Comparison of ENCODE assay signal across 16 cellular contexts in the genomic region with DNA sequence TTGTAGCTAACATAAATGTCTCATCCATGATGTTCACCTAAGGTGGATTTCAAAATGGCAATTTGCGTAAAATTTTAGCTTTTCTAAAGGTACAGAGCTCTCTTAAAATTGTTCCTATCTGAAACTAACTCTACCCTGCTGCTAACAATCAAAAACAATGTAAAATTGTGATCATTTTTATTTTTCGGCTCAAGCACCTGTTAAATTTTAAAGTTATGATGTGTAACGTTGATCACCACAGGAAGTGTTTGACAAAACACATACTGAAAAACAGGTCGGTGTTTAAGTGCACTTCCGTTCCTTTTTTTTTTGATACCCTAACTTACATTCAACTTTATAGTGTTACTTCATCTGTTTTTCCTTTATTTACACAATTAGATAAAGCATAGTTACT. TPM values are rescaled to one million over a fixed set of nuclear protein-coding genes. Genes with fewer than 3 reads are reported as not detected.
A peak's percentile ranks its signal among the peaks of the same experiment; 100 is the strongest.
DNase-seq lines count a peak whose midpoint lies in the region; ATAC-seq, FAIRE-seq and TF ChIP-seq lines count a peak whose summit lies in the region.
"Had no signal": no experiment of that assay in that cellular context is flagged by ENCODE, and none has a peak within 500 bp of the region (broad histone marks: within the 10 kb centered on the region; RNA-seq: fewer than 3 reads in every experiment).

No MANE protein-coding gene starts in this region.

- H3K36me3 ChIP-seq in BLaER1, result no peaks in the 10 kb centered on the region
- H3K36me3 ChIP-seq in OCI-LY7 (ENCODE audit: insufficient read depth, low read length), result peaks cover 4% of the 10 kb centered on the region; the same call in 1 of the 2 replicates
- H3K36me3 ChIP-seq: esophagus squamous epithelium, heart left ventricle, pancreas had no signal

- no peaks in the 10 kb centered on the region for H3K9me2 ChIP-seq in OCI-LY7 (ENCODE audit: insufficient read depth, low read length)

- no peaks in the 10 kb centered on the region for H3K27me3 Mint-ChIP-seq in central memory CD8-positive, alpha-beta T cell

- TF ChIP-seq POLR2A in GM12892 (IDR thresholded peaks at IDR 0.05; ENCODE audit: low read depth, low read length), result no peak

- peak; percentile 48 for FAIRE-seq in GM12892 (lab: Jason Lieb, UNC)
- FAIRE-seq: pancreas had no signal

- H3K9me3 ChIP-seq in BLaER1 (peaks cover 11% of the 10 kb centered on the region), OCI-LY7 (ENCODE audit: low read length) (no peaks in the 10 kb centered on the region; the same call in 1 of the 2 replicates)
- H3K9me3 ChIP-seq: esophagus squamous epithelium, heart left ventricle, pancreas had no signal

- CTCF ChIA-PET in OCI-LY7 (lab: Charles Lee; ENCODE audit: unreplicated experiment), result no interaction called here

- H3K79me2 ChIP-seq in OCI-LY7 (ENCODE audit: insufficient read depth, low read depth, low read length), result no peaks in the 10 kb centered on the region

- peaks cover 79% of the 10 kb centered on the region for H3K4me1 Mint-ChIP-seq in central memory CD8-positive, alpha-beta T cell

- no TSS peak for BruUV-seq in OCI-LY7 (replicated peaks; lab: Mats Ljungman, UMichigan)

- H3K27me3 ChIP-seq in BLaER1, result no peaks in the 10 kb centered on the region
- H3K27me3 ChIP-seq: esophagus squamous epithelium, heart left ventricle, pancreas had no signal

- TF ChIP-seq CTCF in OCI-LY7 (conservative IDR thresholded peaks at IDR 0.05; ENCODE audit: low read length), result no peak

- no peaks in the 10 kb centered on the region for H3K9me3 Mint-ChIP-seq in central memory CD8-positive, alpha-beta T cell

- H3K4me3 Mint-ChIP-seq in central memory CD8-positive, alpha-beta T cell, result peak overlapping the region; percentile 47

- H4K20me1 ChIP-seq in BLaER1 (no peaks in the 10 kb centered on the region), OCI-LY7 (ENCODE audit: insufficient read depth, low read length) (no peaks in the 10 kb centered on the region)

- POLR2A ChIA-PET in OCI-LY7 (lab: Charles Lee), result interaction anchor here (0.5 to 1.7 kb wide), 5 partner anchors 9 to 73 kb away, joined by 3 to 19 read pairs (median 3); no protein-coding TSS in a partner anchor

- peak overlapping the region; percentile 95 for H3K27ac Mint-ChIP-seq in central memory CD8-positive, alpha-beta T cell (ENCODE audit: low read depth)

- H3K4me1 ChIP-seq in BLaER1 (peaks cover 50% of the 10 kb centered on the region), OCI-LY7 (ENCODE audit: insufficient read depth, low read length, poor library complexity, severe bottlenecking) (peaks cover 62% of the 10 kb centered on the region)

- H3K4me3 ChIP-seq in BLaER1 (no peak overlapping the region), OCI-LY7 (ENCODE audit: low read depth, low read length, poor library complexity, severe bottlenecking) (no peak overlapping the region)
- H3K4me3 ChIP-seq: esophagus squamous epithelium, heart left ventricle, pancreas had no signal

- no peak for DNase-seq in GM12892 (ENCODE audit: insufficient read length)
- DNase-seq in OCI-LY7 (ENCODE audit: low spot score), result peak; percentile 41
- DNase-seq in central memory CD8-positive, alpha-beta T cell (ENCODE audit: low spot score in 2 of 2), result no peak
- no peak for DNase-seq in NOMO-1 treated with dmso at 0.1 percent for 144 hours (lab: John Stamatoyannopoulos, UW; ENCODE audit: unreplicated experiment)
- DNase-seq in DMS114 treated with DMSO at 0.1 percent for 48 hours (lab: John Stamatoyannopoulos, UW; ENCODE audit: unreplicated experiment), result no peak
- no peak for DNase-seq in amygdala (lab: John Stamatoyannopoulos, UW)
- DNase-seq: aorta, cortex of kidney, esophagus squamous epithelium, heart left ventricle, kidney glomerular epithelial cell, NCI-H774, pancreas, T-helper 9 cell had no signal

- intact Hi-C loops in OCI-LY7 (cut with micrococcal nuclease; ENCODE audit: unreplicated experiment), result no loop called here

- peak; percentile 84 for ATAC-seq in central memory CD8-positive, alpha-beta T cell (replicated peaks; ENCODE audit: extremely low read depth, poor library complexity, severe bottlenecking)
- ATAC-seq in HG03025 (IDR thresholded peaks at IDR 0.05; ENCODE audit: low FRiP score, unreplicated experiment), result no peak
- ATAC-seq: heart left ventricle, pancreas had no signal

- H3K27ac ChIP-seq in BLaER1, result no peak overlapping the region
- peak overlapping the region; percentile 36 for H3K27ac ChIP-seq in OCI-LY7 (ENCODE audit: low read depth, low read length, poor library complexity, severe bottlenecking)
- H3K27ac ChIP-seq: pancreas had no signal

- no peak overlapping the region for H3K9ac ChIP-seq in BLaER1

- H2AFZ ChIP-seq in OCI-LY7 (ENCODE audit: low read length), result peak overlapping the region; percentile 88

- H3K4me2 ChIP-seq in BLaER1 (peak overlapping the region; percentile 51), OCI-LY7 (ENCODE audit: low read length) (peak overlapping the region; percentile 49)

- peaks cover 11% of the 10 kb centered on the region for H3K36me3 Mint-ChIP-seq in central memory CD8-positive, alpha-beta T cell (ENCODE audit: insufficient read depth)

RNA-seq across cellular contexts. Expression of gene NCK2, which starts 6.1 kb away (rescaled TPM):
- polyA plus RNA-seq in GM12892 (2012; ENCODE audit: missing spikeins), result 26.4 TPM
- 23.4 and 24.7 TPM in 2 replicates for total RNA-seq in OCI-LY7 (2014; rRNA removed; shearing (Covaris generic))
- 33.5 and 34.2 TPM in 2 replicates for total RNA-seq in OCI-LY7 (2022)
